ENCODE assay signal across 1 cellular context in genomic region chr20:19397676-19398075, GRCh38.
TF ChIP-seq lines count a peak whose summit lies in the region.

No MANE protein-coding gene starts in this region.

TF ChIP-seq in WTC11, 78 proteins besides CTCF, POLR2A, EP300 and RAD21 (continued from another document):
- TF ChIP-seq ARID4B (CRISPR knock-in tag; IDR thresholded peaks at IDR 0.05; ENCODE audit: borderline replicate concordance) (no peak), GTF2I (CRISPR knock-in tag; conservative IDR thresholded peaks at IDR 0.05) (no peak), TP53 (CRISPR knock-in tag; IDR thresholded peaks at IDR 0.05) (no peak), FOXP1 (CRISPR knock-in tag; IDR thresholded peaks at IDR 0.05; ENCODE audit: borderline replicate concordance) (no peak), AFF4 (CRISPR knock-in tag; IDR thresholded peaks at IDR 0.05; ENCODE audit: borderline replicate concordance) (no peak), ETV6 (CRISPR knock-in tag; IDR thresholded peaks at IDR 0.05) (no peak), PREB (CRISPR knock-in tag; IDR thresholded peaks at IDR 0.05; ENCODE audit: borderline replicate concordance) (no peak)
